In genomic region chr4:82223715-82224114, GRCh38 we compare ENCODE assay signal across 8 cellular contexts.
DNase-seq lines count a peak whose midpoint lies in the region; ATAC-seq and TF ChIP-seq lines count a peak whose summit lies in the region.

No MANE protein-coding gene starts in this region.

- H3K9me3 ChIP-seq in PC-3 (ENCODE audit: low read length) (no peaks in the 10 kb centered on the region), thyroid gland (no peaks in the 10 kb centered on the region)

- H3K9ac ChIP-seq in PC-3 (ENCODE audit: low read length): no peak overlapping the region

- ATAC-seq in HG03175 (IDR thresholded peaks at IDR 0.05; ENCODE audit: unreplicated experiment) (peak; percentile 65), PC-3 (no peak)

- H3K4me1 ChIP-seq in PC-3 (ENCODE audit: insufficient read depth, low read length) (no peaks in the 10 kb centered on the region), thyroid gland (no peaks in the 10 kb centered on the region)

- peak; percentile 14 for DNase-seq in GDM1 (lab: John Stamatoyannopoulos, UW)
- DNase-seq in UCSD-AML1 (lab: John Stamatoyannopoulos, UW; ENCODE audit: unreplicated experiment): peak; percentile 22
- peak; percentile 81 for DNase-seq in medulla oblongata (ENCODE audit: extremely low spot score)
- DNase-seq in PC-3: no peak
- DNase-seq in thyroid gland: no peak
- DNase-seq in activated CD8-positive, alpha-beta memory T cell treated with anti-CD3 and anti-CD28 coated beads, Interleukin-2, amount 50 U/mL, for 4 hours: no peak
- no peak for DNase-seq in COLO829 (ENCODE audit: low spot score)

- TF ChIP-seq POLR2A in thyroid gland (IDR thresholded peaks at IDR 0.05): no peak

- TF ChIP-seq CTCF in PC-3 (conservative IDR thresholded peaks at IDR 0.05; ENCODE audit: low read depth, low read length) (no peak), thyroid gland (IDR thresholded peaks at IDR 0.05) (no peak)

- CTCF ChIA-PET in PC-3 (lab: Charles Lee): no interaction called here

- no peaks in the 10 kb centered on the region for H3K79me2 ChIP-seq in PC-3 (ENCODE audit: low read length)

- 38 to 43% methylated on average over 4 of the region's 4 CpGs for WGBS in thyroid gland, 2 donors

- intact Hi-C loops in PC-3 (cut with micrococcal nuclease) (no loop called here), thyroid gland (cut with DNase I) (no loop called here)

- H3K27me3 ChIP-seq in PC-3 (ENCODE audit: low read length): peaks cover 19% of the 10 kb centered on the region
- H3K27me3 ChIP-seq in thyroid gland: no peaks in the 10 kb centered on the region

- H3F3A ChIP-seq in PC-3 (ENCODE audit: low read length, unreplicated experiment): no peaks in the 10 kb centered on the region

- POLR2A ChIA-PET in PC-3 (lab: Charles Lee; ENCODE audit: unreplicated experiment): no interaction called here

- no peak overlapping the region for H2AFZ ChIP-seq in PC-3 (ENCODE audit: low read length)

- H4K20me1 ChIP-seq in PC-3 (ENCODE audit: low read length): no peaks in the 10 kb centered on the region

- H3K36me3 ChIP-seq in PC-3 (ENCODE audit: low read depth, low read length) (no peaks in the 10 kb centered on the region), thyroid gland (no peaks in the 10 kb centered on the region)

- H3K27ac ChIP-seq in PC-3 (ENCODE audit: low read length) (no peak overlapping the region), thyroid gland (no peak overlapping the region)

- no peak overlapping the region for H3K4me3 ChIP-seq in PC-3 (ENCODE audit: low read length)
- H3K4me3 ChIP-seq in thyroid gland (replicated peaks in 1 of 3): no peak overlapping the region

- no TSS peak for BruUV-seq in PC-3 (replicated peaks; lab: Mats Ljungman, UMichigan)

- H3K4me2 ChIP-seq in PC-3 (ENCODE audit: low read length): no peak overlapping the region

- no peaks in the 10 kb centered on the region for H3K9me2 ChIP-seq in PC-3 (replicated peaks; ENCODE audit: low read length)

Comparison
In these comparisons a context has a peak if more than half of its experiments do, and no peak if none do; other contexts are left out.
1. DNase-seq: peak in GDM1 (single experiment), UCSD-AML1 (single experiment) and medulla oblongata (single experiment); none in PC-3 (single experiment), thyroid gland (0 of 2), activated CD8-positive, alpha-beta memory T cell treated with anti-CD3 and anti-CD28 coated beads, Interleukin-2, amount 50 U/mL, for 4 hours (single experiment) and COLO829 (single experiment).